28 cellular contexts compared by ENCODE assay signal in genomic region chrX:125198546-125198945, GRCh38.
"Had no signal": no experiment of that assay in that cellular context is flagged by ENCODE, and none has a peak within 500 bp of the region (broad histone marks: within the 10 kb centered on the region; RNA-seq: fewer than 3 reads in every experiment).

No MANE protein-coding gene starts in this region.

- ATAC-seq: activated CD8-positive, alpha-beta memory T cell treated with anti-CD3 and anti-CD28 coated beads, Interleukin-2, amount 10 ng/mL, durations not matched to agents 7 days and 5 days; activated naive CD4-positive, alpha-beta T cell treated with anti-CD3 and anti-CD28 coated beads, Interleukin-2, amount 50 U/mL, for 72 hours; activated naive CD8-positive, alpha-beta T cell treated with anti-CD3 and anti-CD28 coated beads, Interleukin-2, amount 50 U/mL, for 24 hours; body of pancreas; Panc1; T-helper 17 cell had no signal

- DNase-seq: activated B cell treated with CpG ODN at 0.5 μM for 24 hours; activated CD4-positive, alpha-beta T cell treated with anti-CD3 and anti-CD28 coated beads for 1 hour; activated CD4-positive, alpha-beta T cell treated with anti-CD3 and anti-CD28 coated beads, Interleukin-2, amount 10 ng/mL, durations not matched to agents 24 days and 14 days; activated CD4-positive, alpha-beta T cell treated with anti-CD3 and anti-CD28 coated beads, Interleukin-2, amount 50 U/mL, for 48 hours; activated CD8-positive, alpha-beta memory T cell treated with anti-CD3 and anti-CD28 coated beads, Interleukin-2, amount 10 ng/mL, durations not matched to agents 7 days and 5 days; activated effector memory CD4-positive, alpha-beta T cell treated with anti-CD3 and anti-CD28 coated beads, Interleukin-2, amount 50 U/mL, for 16 hours; activated naive CD4-positive, alpha-beta T cell treated with Interleukin-2 at 50 U/mL for 16 hours; activated naive CD8-positive, alpha-beta T cell treated with anti-CD3 and anti-CD28 coated beads, Interleukin-2, amount 50 U/mL, for 24 hours; activated T-cell treated with anti-CD3 and anti-CD28 coated beads, Interleukin-2, amount 50 U/mL, for 24 hours; amniotic stem cell; body of pancreas; central memory CD4-positive, alpha-beta T cell; cortex of kidney; MG63; MV-4-11; NCI-H1092 treated with DMSO at 0.1 percent for 48 hours; NCI-H1417 treated with DMSO at 0.1 percent for 48 hours; NCI-H187 treated with DMSO at 0.1 percent for 48 hours; NCI-H2081 treated with DMSO at 0.1 percent for 48 hours; NCI-H510A; NCI-H526 treated with DMSO at 0.1 percent for 48 hours; Right ventricle myocardium superior; RPMI8226; SJCRH30; T-helper 17 cell; T-helper 9 cell had no signal
